In genomic region chr5:135589152-135589551, GRCh38 we compare ENCODE assay signal across 33 cellular contexts. TPM values are rescaled to one million over a fixed set of nuclear protein-coding genes. Genes with fewer than 3 reads are reported as not detected.
"Had no signal": no experiment of that assay in that cellular context is flagged by ENCODE, and none has a peak within 500 bp of the region (broad histone marks: within the 10 kb centered on the region; RNA-seq: fewer than 3 reads in every experiment).

No MANE protein-coding gene starts in this region.

- H3K27me3 Mint-ChIP-seq: activated naive CD8-positive, alpha-beta T cell had no signal

- H3K27ac ChIP-seq: adrenal gland, ascending aorta, brain microvascular endothelial cell, esophagus muscularis mucosa, gastrocnemius medialis, parathyroid adenoma, thyroid gland had no signal

- H3K4me1 ChIP-seq: adrenal gland, ascending aorta, esophagus muscularis mucosa, gastrocnemius medialis, parathyroid adenoma, thyroid gland had no signal

- DNase-seq: activated B cell treated with CpG ODN at 0.5 μM for 24 hours; activated CD4-positive, alpha-beta T cell treated with anti-CD3 and anti-CD28 coated beads for 36 hours; activated CD4-positive, alpha-beta T cell treated with anti-CD3 and anti-CD28 coated beads, Interleukin-2, amount 50 U/mL, for 4 hours; activated CD8-positive, alpha-beta memory T cell treated with anti-CD3 and anti-CD28 coated beads for 24 hours; activated CD8-positive, alpha-beta memory T cell treated with anti-CD3 and anti-CD28 coated beads, Interleukin-2, amount 50 U/mL, for 4 hours; activated T-cell treated with anti-CD3 and anti-CD28 coated beads, Interleukin-2, amount 50 U/mL, for 24 hours; adrenal gland; brain microvascular endothelial cell; caudate nucleus; effector memory CD4-positive, alpha-beta T cell; gastrocnemius medialis; left colon; mesenchymal stem cell; mucosa of descending colon; nephron progenitor cell; nucleus accumbens; right cardiac atrium; stimulated activated CD4-positive, alpha-beta T cell treated with anti-CD3 and anti-CD28 coated beads, Interleukin-4, amount 100 ng/mL, for 24 hours; stimulated activated naive CD4-positive, alpha-beta T cell treated with Interleukin-2 at 50 U/mL for 16 hours; thyroid gland had no signal

- H3K4me3 Mint-ChIP-seq: activated B cell treated with CpG ODN at 0.5 μM for 24 hours; activated CD4-positive, alpha-beta T cell treated with anti-CD3 and anti-CD28 coated beads for 36 hours; activated naive CD8-positive, alpha-beta T cell; activated T-cell treated with anti-CD3 and anti-CD28 coated beads, Interleukin-2, amount 50 U/mL, for 24 hours; activated T-helper 17 cell treated with anti-CD3 and anti-CD28 coated beads, Interleukin-2, amount 50 U/mL, for 72 hours; nephron progenitor cell had no signal

- H3K9ac ChIP-seq: parathyroid adenoma had no signal

- H3K27me3 ChIP-seq: adrenal gland, ascending aorta, thyroid gland had no signal

- H3K9me3 Mint-ChIP-seq: activated B cell treated with CpG ODN at 0.5 μM for 24 hours; activated T-cell treated with anti-CD3 and anti-CD28 coated beads, Interleukin-2, amount 50 U/mL, for 24 hours; activated T-helper 17 cell treated with anti-CD3 and anti-CD28 coated beads, Interleukin-2, amount 50 U/mL, for 72 hours; nephron progenitor cell had no signal

- H3K9me3 ChIP-seq: adrenal gland, ascending aorta, esophagus muscularis mucosa, gastrocnemius medialis, mucosa of descending colon, thyroid gland had no signal

- H3K27ac Mint-ChIP-seq: activated B cell treated with CpG ODN at 0.5 μM for 24 hours; activated CD4-positive, alpha-beta T cell treated with anti-CD3 and anti-CD28 coated beads for 36 hours; activated naive CD8-positive, alpha-beta T cell; activated T-cell treated with anti-CD3 and anti-CD28 coated beads, Interleukin-2, amount 50 U/mL, for 24 hours; activated T-helper 17 cell treated with anti-CD3 and anti-CD28 coated beads, Interleukin-2, amount 50 U/mL, for 72 hours; nephron progenitor cell had no signal

- H3K36me3 Mint-ChIP-seq: activated naive CD8-positive, alpha-beta T cell had no signal

- H3K36me3 ChIP-seq: adrenal gland, ascending aorta, brain microvascular endothelial cell, esophagus muscularis mucosa, gastrocnemius medialis, thyroid gland had no signal

- H3K4me3 ChIP-seq: adrenal gland, ascending aorta, esophagus muscularis mucosa, gastrocnemius medialis, mucosa of descending colon, thyroid gland had no signal

- H3K4me1 Mint-ChIP-seq: activated B cell treated with CpG ODN at 0.5 μM for 24 hours; activated CD4-positive, alpha-beta T cell treated with anti-CD3 and anti-CD28 coated beads for 36 hours; activated T-helper 17 cell treated with anti-CD3 and anti-CD28 coated beads, Interleukin-2, amount 50 U/mL, for 72 hours; nephron progenitor cell had no signal

RNA-seq across cellular contexts. Expression of gene CXCL14, which starts 10.4 kb away (rescaled TPM):
- total RNA-seq: activated B cell treated with CpG ODN at 0.5 μM for 24 hours; activated CD4-positive, alpha-beta T cell treated with anti-CD3 and anti-CD28 coated beads for 36 hours; activated T-helper 17 cell treated with anti-CD3 and anti-CD28 coated beads, Interleukin-2, amount 50 U/mL, for 72 hours; dermis microvascular lymphatic vessel endothelial cell; endothelial cell of umbilical vein; pulmonary artery endothelial cell; T-helper 2 cell treated with Interferon-gamma antibody and Interleukin-4, amounts not matched to agents 100 ng/mL and 5 ng/mL, for 36 hours had no signal
- polyA plus RNA-seq: endothelial cell of umbilical vein had no signal

RNA-seq across cellular contexts. Expression of gene NEUROG1, which starts 53.4 kb away (rescaled TPM):
- total RNA-seq: activated B cell treated with CpG ODN at 0.5 μM for 24 hours; activated CD4-positive, alpha-beta T cell treated with anti-CD3 and anti-CD28 coated beads for 36 hours; activated T-helper 17 cell treated with anti-CD3 and anti-CD28 coated beads, Interleukin-2, amount 50 U/mL, for 72 hours; adrenal gland; ascending aorta; dermis microvascular lymphatic vessel endothelial cell; endothelial cell of umbilical vein; esophagus muscularis mucosa; gastrocnemius medialis; left colon; lower leg skin; mucosa of descending colon; pulmonary artery endothelial cell; right cardiac atrium; subcutaneous adipose tissue; T-helper 2 cell treated with Interferon-gamma antibody and Interleukin-4, amounts not matched to agents 100 ng/mL and 5 ng/mL, for 36 hours; thyroid gland; ureter had no signal
- polyA plus RNA-seq: adrenal gland, endothelial cell of umbilical vein, keratinocyte, right cardiac atrium had no signal
